In the genomic region with DNA sequence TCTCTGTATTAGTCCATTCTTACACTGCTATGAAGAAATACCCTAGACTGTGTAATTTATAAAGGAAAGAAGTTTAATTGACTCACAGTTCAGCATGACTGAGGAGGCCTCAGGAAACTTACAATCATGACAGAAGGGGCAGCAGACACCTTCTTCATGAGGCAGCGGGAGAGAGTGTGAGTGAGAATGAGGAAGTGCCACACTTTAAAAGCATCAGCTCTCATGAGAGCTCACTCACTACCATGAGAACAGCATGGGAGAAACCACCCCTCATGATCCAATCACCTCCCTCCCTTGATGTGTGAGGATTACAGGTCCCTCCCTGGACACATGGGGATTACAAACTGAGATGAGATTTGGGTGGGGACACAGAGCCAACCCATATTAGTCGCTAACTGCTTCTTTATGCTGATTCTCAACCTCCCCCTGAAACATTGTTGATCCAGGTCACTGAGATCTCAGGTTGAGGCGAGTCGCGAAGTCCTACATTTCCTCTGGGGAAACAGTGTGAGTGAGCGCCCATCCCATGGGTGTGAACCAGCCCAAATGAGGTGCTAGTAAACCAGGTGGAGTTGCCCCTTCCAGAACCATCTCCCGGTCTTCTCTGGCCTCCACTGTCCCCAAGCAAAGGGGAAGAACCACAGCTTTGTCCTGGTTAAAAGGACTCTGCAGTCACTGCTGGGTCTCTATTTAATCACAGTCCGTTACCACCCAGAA, we compare ENCODE assay signal across 15 cellular contexts.
DNase-seq lines count a peak whose midpoint lies in the region; ATAC-seq and TF ChIP-seq lines count a peak whose summit lies in the region.
"Had no signal": no experiment of that assay in that cellular context is flagged by ENCODE, and none has a peak within 500 bp of the region (broad histone marks: within the 10 kb centered on the region; RNA-seq: fewer than 3 reads in every experiment).

No MANE protein-coding gene starts in this region.

- ATAC-seq in GM18868 (IDR thresholded peaks at IDR 0.05; ENCODE audit: unreplicated experiment) (peak; percentile 85), memory B cell (ENCODE audit: low read depth) (peak; percentile 97), HG02938 (IDR thresholded peaks at IDR 0.05; ENCODE audit: unreplicated experiment) (no peak)
- ATAC-seq: activated T-helper 17 cell treated with anti-CD3 and anti-CD28 coated beads, Interleukin-2, amount 50 U/mL, for 72 hours; PC-3 had no signal

- H3K4me1 Mint-ChIP-seq in memory B cell (peaks cover 8% of the 10 kb centered on the region), neural progenitor cell (peaks cover 11% of the 10 kb centered on the region)
- H3K4me1 Mint-ChIP-seq: activated T-helper 17 cell treated with anti-CD3 and anti-CD28 coated beads, Interleukin-2, amount 50 U/mL, for 72 hours had no signal

- H3K36me3 Mint-ChIP-seq in memory B cell (no peaks in the 10 kb centered on the region), neural progenitor cell (no peaks in the 10 kb centered on the region)

- H3K27ac ChIP-seq in OCI-LY3 (ENCODE audit: low read length) (no peak overlapping the region), neural progenitor cell (no peak overlapping the region)

- TF ChIP-seq CTCF in GM10266 (IDR thresholded peaks at IDR 0.05; ENCODE audit: control insufficient read depth, insufficient read depth, low read depth, missing control alignments) (peak; percentile 7), OCI-LY3 (IDR thresholded peaks at IDR 0.05; ENCODE audit: low read depth, low read length) (no peak), neural progenitor cell (IDR thresholded peaks at IDR 0.05) (no peak)

- H3K4me2 ChIP-seq in OCI-LY3 (ENCODE audit: low read length), result no peak overlapping the region
- no peak overlapping the region for H3K4me2 ChIP-seq in neural progenitor cell
- H3K4me2 ChIP-seq: SK-N-SH had no signal

- no peaks in the 10 kb centered on the region for H4K20me1 ChIP-seq in OCI-LY3 (ENCODE audit: insufficient read depth, low read length)
- H4K20me1 ChIP-seq in neural progenitor cell (ENCODE audit: low read depth), result no peaks in the 10 kb centered on the region

- DNase-seq in GM10266 (ENCODE audit: extremely low spot score), result no peak
- peak in 1 of 2 donors; percentile 40 for DNase-seq in memory B cell (ENCODE audit: low spot score in 2 of 2)
- DNase-seq in neural progenitor cell (ENCODE audit: low spot score), result no peak
- DNase-seq in NCI-H526 treated with DMSO at 0.1 percent for 48 hours (lab: John Stamatoyannopoulos, UW), result no peak
- DNase-seq: activated CD4-positive, alpha-beta T cell treated with anti-CD3 and anti-CD28 coated beads, Interleukin-2, amount 50 U/mL, for 48 hours; central memory CD4-positive, alpha-beta T cell; NCI-H1694 treated with DMSO at 0.1 percent for 48 hours; PC-3; SK-N-SH; stimulated activated CD4-positive, alpha-beta T cell treated with anti-CD3 and anti-CD28 coated beads, Interleukin-2, amount 100 ng/mL, for 24 hours; substantia nigra had no signal

- H3F3A ChIP-seq in neural progenitor cell (ENCODE audit: low read depth), result no peaks in the 10 kb centered on the region

- H3K4me3 Mint-ChIP-seq in memory B cell, result no peak overlapping the region
- H3K4me3 Mint-ChIP-seq in neural progenitor cell, result no peak overlapping the region
- H3K4me3 Mint-ChIP-seq: activated T-helper 17 cell treated with anti-CD3 and anti-CD28 coated beads, Interleukin-2, amount 50 U/mL, for 72 hours had no signal

- H3K4me1 ChIP-seq in OCI-LY3 (ENCODE audit: low read length) (peaks cover 9% of the 10 kb centered on the region), neural progenitor cell (no peaks in the 10 kb centered on the region)

- H2AFZ ChIP-seq in OCI-LY3 (ENCODE audit: low read depth, low read length) (peak overlapping the region; percentile 16; the same call in 1 of the 2 replicates), neural progenitor cell (replicated peaks) (no peak overlapping the region)

- H3K79me2 ChIP-seq in OCI-LY3 (ENCODE audit: low read length) (no peaks in the 10 kb centered on the region), neural progenitor cell (ENCODE audit: low read depth) (no peaks in the 10 kb centered on the region)

- no peak overlapping the region for H3K9ac ChIP-seq in OCI-LY3 (ENCODE audit: low read length)
- H3K9ac ChIP-seq in neural progenitor cell, result no peak overlapping the region
- H3K9ac ChIP-seq: SK-N-SH had no signal

- no peaks in the 10 kb centered on the region for H3K27me3 ChIP-seq in OCI-LY3 (ENCODE audit: low read depth, low read length)
- H3K27me3 ChIP-seq in neural progenitor cell, result no peaks in the 10 kb centered on the region

- H3K9me3 ChIP-seq in OCI-LY3 (ENCODE audit: insufficient read depth, low read length) (no peaks in the 10 kb centered on the region), neural progenitor cell (ENCODE audit: low read depth) (no peaks in the 10 kb centered on the region)
- H3K9me3 ChIP-seq: SK-N-SH had no signal

- H3K27me3 Mint-ChIP-seq in memory B cell (no peaks in the 10 kb centered on the region), neural progenitor cell (ENCODE audit: insufficient read depth, low read depth) (no peaks in the 10 kb centered on the region)

- H3K4me3 ChIP-seq in OCI-LY3 (ENCODE audit: low read length) (no peak overlapping the region), neural progenitor cell (no peak overlapping the region)

- H3K27ac Mint-ChIP-seq in memory B cell (peak overlapping the region; percentile 78), neural progenitor cell (no peak overlapping the region)
- H3K27ac Mint-ChIP-seq: activated T-helper 17 cell treated with anti-CD3 and anti-CD28 coated beads, Interleukin-2, amount 50 U/mL, for 72 hours had no signal

- H3K9me3 Mint-ChIP-seq in memory B cell, result no peaks in the 10 kb centered on the region
- H3K9me3 Mint-ChIP-seq in neural progenitor cell, result no peaks in the 10 kb centered on the region
- H3K9me3 Mint-ChIP-seq: activated T-helper 17 cell treated with anti-CD3 and anti-CD28 coated beads, Interleukin-2, amount 50 U/mL, for 72 hours had no signal

- H3K36me3 ChIP-seq in OCI-LY3 (replicated peaks; ENCODE audit: low read depth, low read length) (no peaks in the 10 kb centered on the region), neural progenitor cell (no peaks in the 10 kb centered on the region)
